In genomic region chr9:136721339-136722092, GRCh38 we compare ENCODE assay signal across 8 cellular contexts. TPM values are rescaled to one million over a fixed set of nuclear protein-coding genes. Genes with fewer than 3 reads are reported as not detected.
DNase-seq lines count a peak whose midpoint lies in the region; ATAC-seq and TF ChIP-seq lines count a peak whose summit lies in the region.
"Had no signal": no experiment of that assay in that cellular context is flagged by ENCODE, and none has a peak within 500 bp of the region (broad histone marks: within the 10 kb centered on the region; RNA-seq: fewer than 3 reads in every experiment).

No MANE protein-coding gene starts in this region.

- peaks cover 3% of the 10 kb centered on the region for H3K27me3 Mint-ChIP-seq in neural crest cell (ENCODE audit: low read depth)
- H3K27me3 Mint-ChIP-seq in mesothelial cell of epicardium (ENCODE audit: low read depth): no peaks in the 10 kb centered on the region

- H3K4me3 ChIP-seq in astrocyte of the cerebellum (ENCODE audit: low read depth, low read length): no peak overlapping the region

- H3K4me3 Mint-ChIP-seq in neural crest cell (peak overlapping the region; percentile 81), mesothelial cell of epicardium (no peak overlapping the region)

- peaks cover 39% of the 10 kb centered on the region for H3K4me1 Mint-ChIP-seq in neural crest cell
- H3K4me1 Mint-ChIP-seq in mesothelial cell of epicardium: peaks cover 18% of the 10 kb centered on the region

- H3K36me3 Mint-ChIP-seq in neural crest cell (ENCODE audit: low read depth) (peaks cover 19% of the 10 kb centered on the region), mesothelial cell of epicardium (peaks cover 16% of the 10 kb centered on the region)

- TF ChIP-seq CTCF in astrocyte of the cerebellum (IDR thresholded peaks at IDR 0.05; ENCODE audit: low read depth, low read length, missing control alignments) (no peak), neural crest cell (conservative IDR thresholded peaks at IDR 0.05) (no peak), mesothelial cell of epicardium (IDR thresholded peaks at IDR 0.05; ENCODE audit: unreplicated experiment) (no peak)

- no peak for ATAC-seq in GM18858 (IDR thresholded peaks at IDR 0.05; ENCODE audit: unreplicated experiment)

- in situ Hi-C loops in astrocyte of the cerebellum (cut with HindIII; ENCODE audit: low sequenced_read_pairs): no loop called here

- no peaks in the 10 kb centered on the region for H3K9me3 Mint-ChIP-seq in neural crest cell
- H3K9me3 Mint-ChIP-seq in mesothelial cell of epicardium: no peaks in the 10 kb centered on the region

- H3K27ac Mint-ChIP-seq in neural crest cell (ENCODE audit: unreplicated experiment) (no peak overlapping the region), mesothelial cell of epicardium (no peak overlapping the region)

- peak; percentile 73 for DNase-seq in DMS 273 (lab: John Stamatoyannopoulos, UW; ENCODE audit: unreplicated experiment)
- no peak for DNase-seq in DMS 273 treated with DMSO at 0.1 percent for 48 hours (lab: John Stamatoyannopoulos, UW)
- DNase-seq in astrocyte of the cerebellum (ENCODE audit: low read depth): peak; percentile 12
- DNase-seq in neural crest cell (ENCODE audit: low read depth, low spot score): no peak
- no peak for DNase-seq in mesothelial cell of epicardium (ENCODE audit: low spot score in 2 of 2, unreplicated experiment in 2 of 2)
- DNase-seq: NCI-H2081 had no signal

RNA-seq across cellular contexts. Expression of gene DIPK1B, which starts 9.1 kb away (rescaled TPM):
- total RNA-seq in neural crest cell (46.3 and 49.2 TPM in 2 replicates), mesothelial cell of epicardium (56.2 to 60.5 TPM (median 58.1 TPM) in 3 replicates)

RNA-seq across cellular contexts. Expression of gene LCN10, which starts 21.2 kb away (rescaled TPM):
- total RNA-seq in neural crest cell (not detected in 2 replicates), mesothelial cell of epicardium (0.20 to 0.51 TPM (median 0.29 TPM) in 3 replicates)

RNA-seq across cellular contexts. Expression of gene LCN6, which starts 26.8 kb away (rescaled TPM):
- total RNA-seq in neural crest cell (not detected in 2 replicates), mesothelial cell of epicardium (not detected in 3 replicates)
- total RNA-seq: liver had no signal

RNA-seq across cellular contexts. Expression of gene AGPAT2, which starts 34.3 kb away (rescaled TPM):
- 18.4 and 19.0 TPM in 2 replicates for total RNA-seq in neural crest cell
- 32.8 to 36.1 TPM (median 34.9 TPM) in 3 replicates for total RNA-seq in mesothelial cell of epicardium

RNA-seq across cellular contexts. Expression of gene LCN8, which starts 36.5 kb away (rescaled TPM):
- total RNA-seq in neural crest cell (not detected in 2 replicates), mesothelial cell of epicardium (not detected in 3 replicates)
- total RNA-seq: liver had no signal

Comparison
In these comparisons a context has a peak if more than half of its experiments do, and no peak if none do; other contexts are left out.
1. DNase-seq: peak in DMS 273 (single experiment) and astrocyte of the cerebellum (single experiment); none in DMS 273 treated with DMSO at 0.1 percent for 48 hours (single experiment), neural crest cell (single experiment) and mesothelial cell of epicardium (0 of 2).